9 cellular contexts compared by ENCODE assay signal in the genomic region with DNA sequence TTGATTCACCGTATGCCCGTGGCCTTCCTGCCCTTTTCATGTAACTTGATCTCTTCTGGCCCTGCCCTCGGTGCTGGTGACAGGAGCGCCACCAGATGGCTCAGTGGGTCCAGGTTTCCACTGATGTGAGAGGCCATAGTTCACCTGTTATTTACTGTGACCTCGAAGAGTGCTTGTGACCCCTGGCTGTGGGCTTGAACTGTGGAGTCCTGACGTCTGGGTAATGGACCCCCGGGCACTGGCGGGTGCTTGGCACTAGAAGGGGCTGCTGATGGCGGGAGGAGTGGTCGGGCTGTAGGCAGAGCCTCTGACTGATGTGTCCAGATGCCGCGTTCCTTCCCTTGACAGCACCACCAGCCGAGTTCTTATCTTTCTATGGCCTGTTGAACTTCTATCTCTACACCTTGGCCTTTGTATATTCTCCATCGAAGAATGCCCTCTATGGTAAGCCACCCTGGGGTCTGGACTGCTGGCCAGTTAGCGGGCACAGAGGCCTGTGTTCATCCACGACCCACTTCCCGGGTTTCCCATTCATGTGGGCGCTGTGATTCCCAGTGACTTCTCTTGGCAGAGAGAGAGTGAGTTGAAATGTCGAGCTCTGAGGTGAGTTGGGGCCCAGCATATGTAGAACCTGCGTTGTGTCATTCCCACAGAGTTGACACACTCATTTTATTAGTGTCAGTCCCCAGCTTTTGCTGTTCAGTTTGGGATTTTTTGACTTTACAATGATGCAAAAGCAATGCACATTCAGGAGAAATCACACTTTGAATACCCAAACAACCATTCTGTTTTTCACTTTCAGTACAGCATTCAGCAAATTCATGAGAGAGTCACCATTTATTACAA. TPM values are rescaled to one million over a fixed set of nuclear protein-coding genes. Genes with fewer than 3 reads are reported as not detected.
DNase-seq lines count a peak whose midpoint lies in the region; ATAC-seq and TF ChIP-seq lines count a peak whose summit lies in the region.
"Had no signal": no experiment of that assay in that cellular context is flagged by ENCODE, and none has a peak within 500 bp of the region (broad histone marks: within the 10 kb centered on the region; RNA-seq: fewer than 3 reads in every experiment).

No MANE protein-coding gene starts in this region.

- H3K9ac ChIP-seq in SK-N-SH = no peak overlapping the region
- H3K9ac ChIP-seq in smooth muscle cell (ENCODE audit: low read depth) = no peak overlapping the region

- H3K4me2 ChIP-seq in SK-N-SH (no peak overlapping the region), smooth muscle cell (no peak overlapping the region)

- H3K9me3 ChIP-seq in SK-N-SH (no peaks in the 10 kb centered on the region), smooth muscle cell (replicated peaks; ENCODE audit: low read depth) (no peaks in the 10 kb centered on the region)
- H3K9me3 ChIP-seq: thoracic aorta had no signal

- no peak overlapping the region for H3K4me3 ChIP-seq in SK-N-SH (ENCODE audit: low read depth in 2 of 2, low read length in 1 of 2)
- no peak overlapping the region for H3K4me3 ChIP-seq in smooth muscle cell
- no peak overlapping the region for H3K4me3 ChIP-seq in dorsolateral prefrontal cortex
- H3K4me3 ChIP-seq: thoracic aorta had no signal

- POLR2A ChIA-PET in SK-N-SH (lab: Yijun Ruan, JAX) = no interaction called here

- no peak for ATAC-seq in SK-N-SH treated with all-trans-retinoic acid at 6 μM for 48 hours
- no peak for ATAC-seq in foreskin keratinocyte
- no peak for ATAC-seq in HG03108 (IDR thresholded peaks at IDR 0.05; ENCODE audit: unreplicated experiment)

- H3K27ac Mint-ChIP-seq in activated CD4-positive, alpha-beta T cell treated with anti-CD3 and anti-CD28 coated beads, Interleukin-2, amount 10 ng/mL, durations not matched to agents 24 days and 14 days = peak overlapping the region; percentile 50

- intact Hi-C loops in activated CD4-positive, alpha-beta T cell treated with anti-CD3 and anti-CD28 coated beads, Interleukin-2, amount 10 ng/mL, durations not matched to agents 24 days and 14 days (cut with micrococcal nuclease) = no loop called here
- intact Hi-C loops in dorsolateral prefrontal cortex (cut with DNase I) = no loop called here

- H2AFZ ChIP-seq in SK-N-SH (ENCODE audit: low read depth) (no peak overlapping the region), smooth muscle cell (ENCODE audit: low read depth) (no peak overlapping the region)

- no peaks in the 10 kb centered on the region for H3K9me3 Mint-ChIP-seq in activated CD4-positive, alpha-beta T cell treated with anti-CD3 and anti-CD28 coated beads, Interleukin-2, amount 10 ng/mL, durations not matched to agents 24 days and 14 days

- no peak overlapping the region for H3K4me3 Mint-ChIP-seq in activated CD4-positive, alpha-beta T cell treated with anti-CD3 and anti-CD28 coated beads, Interleukin-2, amount 10 ng/mL, durations not matched to agents 24 days and 14 days

- H3K36me3 ChIP-seq in SK-N-SH (replicated peaks in 1 of 2; ENCODE audit: control insufficient read depth in 1 of 2, insufficient read depth in 2 of 2, low read length in 1 of 2) (peaks cover 16 to 47% of the 10 kb centered on the region in 2 experiments), smooth muscle cell (ENCODE audit: low read depth) (no peaks in the 10 kb centered on the region)
- H3K36me3 ChIP-seq: thoracic aorta had no signal

- 87% methylated on average over 17 of the region's 20 CpGs for WGBS in SK-N-SH (ENCODE audit: low lambda C conversion rate)
- 89% methylated on average over 20 of the region's 20 CpGs for WGBS in smooth muscle cell (ENCODE audit: low lambda C conversion rate)

- H3K4me1 Mint-ChIP-seq in activated CD4-positive, alpha-beta T cell treated with anti-CD3 and anti-CD28 coated beads, Interleukin-2, amount 10 ng/mL, durations not matched to agents 24 days and 14 days = peaks cover 19% of the 10 kb centered on the region

- H3K27me3 Mint-ChIP-seq in activated CD4-positive, alpha-beta T cell treated with anti-CD3 and anti-CD28 coated beads, Interleukin-2, amount 10 ng/mL, durations not matched to agents 24 days and 14 days = no peaks in the 10 kb centered on the region

- CTCF ChIA-PET in SK-N-SH (lab: Yijun Ruan, JAX) = interaction anchor here (0.6 to 0.9 kb wide), 2 partner anchors 307 to 409 kb away, joined by 3 read pairs; no protein-coding TSS in a partner anchor

- no peak for TF ChIP-seq EP300 in SK-N-SH (IDR thresholded peaks at IDR 0.05; ENCODE audit: borderline replicate concordance in 1 of 2, low read depth in 1 of 2, low read length in 1 of 2)

- DNase-seq in SK-N-SH = no peak
- no peak for DNase-seq in activated CD4-positive, alpha-beta T cell treated with anti-CD3 and anti-CD28 coated beads, Interleukin-2, amount 10 ng/mL, durations not matched to agents 24 days and 14 days
- no peak for DNase-seq in foreskin keratinocyte
- DNase-seq in smooth muscle cell (lab: John Stamatoyannopoulos, UW; ENCODE audit: unreplicated experiment) = no peak
- no peak for DNase-seq in dorsolateral prefrontal cortex
- no peak for DNase-seq in midbrain (lab: John Stamatoyannopoulos, UW)

- peak; percentile 35; the same call in 1 of the 2 replicates for TF ChIP-seq RAD21 in SK-N-SH (IDR thresholded peaks at IDR 0.05; ENCODE audit: low read length)

- H3K79me2 ChIP-seq in SK-N-SH (ENCODE audit: insufficient read depth) (no peaks in the 10 kb centered on the region), smooth muscle cell (ENCODE audit: low read depth) (no peaks in the 10 kb centered on the region)

- peaks cover 27% of the 10 kb centered on the region for H3F3A ChIP-seq in SK-N-SH (replicated peaks; ENCODE audit: insufficient read depth)
- no peaks in the 10 kb centered on the region for H3F3A ChIP-seq in smooth muscle cell (ENCODE audit: low read depth)

- peaks cover 20 to 22% of the 10 kb centered on the region in 2 experiments; a peak in 3 of 4 replicates for H3K4me1 ChIP-seq in SK-N-SH (ENCODE audit: control insufficient read depth in 1 of 2, insufficient read depth in 2 of 2, low read depth in 1 of 2, low read length in 1 of 2)
- no peaks in the 10 kb centered on the region for H3K4me1 ChIP-seq in foreskin keratinocyte
- H3K4me1 ChIP-seq in smooth muscle cell (ENCODE audit: low read depth) = no peaks in the 10 kb centered on the region

- H3K36me3 Mint-ChIP-seq in activated CD4-positive, alpha-beta T cell treated with anti-CD3 and anti-CD28 coated beads, Interleukin-2, amount 10 ng/mL, durations not matched to agents 24 days and 14 days (ENCODE audit: low read depth) = peaks cover 59% of the 10 kb centered on the region

- H3K27ac ChIP-seq in SK-N-SH (ENCODE audit: low read depth in 2 of 2, low read length in 1 of 2) (no peak overlapping the region), foreskin keratinocyte (no peak overlapping the region), smooth muscle cell (ENCODE audit: low read depth) (no peak overlapping the region), dorsolateral prefrontal cortex (no peak overlapping the region)
- H3K27ac ChIP-seq: thoracic aorta had no signal

- no peaks in the 10 kb centered on the region for H3K9me2 ChIP-seq in SK-N-SH

- H3K27me3 ChIP-seq in SK-N-SH (ENCODE audit: insufficient read depth) (no peaks in the 10 kb centered on the region), foreskin keratinocyte (no peaks in the 10 kb centered on the region), smooth muscle cell (ENCODE audit: low read depth) (no peaks in the 10 kb centered on the region), dorsolateral prefrontal cortex (no peaks in the 10 kb centered on the region)

- H4K20me1 ChIP-seq in SK-N-SH (ENCODE audit: insufficient read depth) (no peaks in the 10 kb centered on the region), smooth muscle cell (ENCODE audit: low read depth) (no peaks in the 10 kb centered on the region)

- TF ChIP-seq CTCF in SK-N-SH (IDR thresholded peaks at IDR 0.05) (no peak; the same call in 1 of the 2 replicates), foreskin keratinocyte (conservative IDR thresholded peaks at IDR 0.05) (peak; percentile 32), smooth muscle cell (IDR thresholded peaks at IDR 0.05; ENCODE audit: borderline replicate concordance, insufficient read depth, poor library complexity, severe bottlenecking) (peak; percentile 14), dorsolateral prefrontal cortex (IDR thresholded peaks at IDR 0.05 in 54 of 56, conservative IDR thresholded peaks at IDR 0.05 in 2 of 56; ENCODE audit: low read depth in 1 of 56, partially characterized antibody in 56 of 56) (no peak)

TF ChIP-seq in SK-N-SH, 30 proteins besides CTCF, POLR2A, EP300 and RAD21:
- TF ChIP-seq SMC3 (IDR thresholded peaks at IDR 0.05; ENCODE audit: low read depth, low read length) (peak; percentile 14; the same call in 1 of the 2 replicates), GABPA (IDR thresholded peaks at IDR 0.05; ENCODE audit: low read depth) (no peak), JUND (IDR thresholded peaks at IDR 0.05) (no peak)
TF ChIP-seq in SK-N-SH: peak in this region for 1.

TF ChIP-seq in SK-N-SH treated with all-trans-retinoic acid at 6 μM for 48 hours, 23 proteins besides CTCF, POLR2A, EP300 and RAD21 (continues in another document):
- TF ChIP-seq GLIS3 (CRISPR knock-in tag; IDR thresholded peaks at IDR 0.05) = no peak

RNA-seq across cellular contexts. Expression of a gene that starts 14.9 kb away (rescaled TPM):
- polyA plus RNA-seq in SK-N-SH (2012; rRNA removed) (306 and 390 TPM in 2 replicates), foreskin keratinocyte (208 and 222 TPM in 2 replicates), smooth muscle cell (225 and 286 TPM in 2 replicates)
- polyA plus RNA-seq in SK-N-SH (2012; cell fraction: cytosol; rRNA removed) = 392 and 450 TPM in 2 replicates
- 181 and 247 TPM in 2 replicates for polyA plus RNA-seq in SK-N-SH (2012; cell fraction: nucleus; rRNA removed)
- 103 and 110 TPM in 2 replicates for total RNA-seq in activated CD4-positive, alpha-beta T cell treated with anti-CD3 and anti-CD28 coated beads, Interleukin-2, amount 10 ng/mL, durations not matched to agents 24 days and 14 days
- total RNA-seq in foreskin keratinocyte (114 and 123 TPM in 2 replicates), smooth muscle cell (127 and 129 TPM in 2 replicates), dorsolateral prefrontal cortex (10 to 100 TPM; 22.6 to 58.2 (median 34.6) TPM)

RNA-seq across cellular contexts. Expression of a gene that starts 20.3 kb away (rescaled TPM):
- 2.0 and 2.3 TPM in 2 replicates for polyA plus RNA-seq in SK-N-SH (2012; rRNA removed)
- polyA plus RNA-seq in SK-N-SH (2012; cell fraction: cytosol; rRNA removed) = 1.6 and 1.9 TPM in 2 replicates
- polyA plus RNA-seq in SK-N-SH (2012; cell fraction: nucleus; rRNA removed) = 3.5 and 5.0 TPM in 2 replicates
- total RNA-seq in activated CD4-positive, alpha-beta T cell treated with anti-CD3 and anti-CD28 coated beads, Interleukin-2, amount 10 ng/mL, durations not matched to agents 24 days and 14 days = 102 and 106 TPM in 2 replicates
- 0.95 and 1.1 TPM in 2 replicates for total RNA-seq in foreskin keratinocyte
- 0.80 and 1.0 TPM in 2 replicates for polyA plus RNA-seq in foreskin keratinocyte
- 0.13 and 1.3 TPM in 2 replicates for total RNA-seq in smooth muscle cell
- 1.2 and 1.3 TPM in 2 replicates for polyA plus RNA-seq in smooth muscle cell
- 1 to 10 TPM in 110 of 120 experiments, under 1 TPM in 10; 0.46 to 8.3 (median 1.9) TPM for total RNA-seq in dorsolateral prefrontal cortex

Comparison
In these comparisons a context has a peak if more than half of its experiments do, and no peak if none do; other contexts are left out.
1. CTCF ChIP-seq: peak in foreskin keratinocyte (single experiment) and smooth muscle cell (single experiment); none in SK-N-SH (single experiment) and dorsolateral prefrontal cortex (0 of 56).
2. RNA of a gene that starts 20.3 kb away (total RNA-seq): 102 to 106 TPM in activated CD4-positive, alpha-beta T cell treated with anti-CD3 and anti-CD28 coated beads, Interleukin-2, amount 10 ng/mL, durations not matched to agents 24 days and 14 days; 0.46 to 8.3 TPM in dorsolateral prefrontal cortex, 0.95 to 1.1 TPM in foreskin keratinocyte and 0.13 to 1.3 TPM in smooth muscle cell; every median in the first group is over 10 times any median in the second.